ENCODE assay signal across 9 cellular contexts in the genomic region with DNA sequence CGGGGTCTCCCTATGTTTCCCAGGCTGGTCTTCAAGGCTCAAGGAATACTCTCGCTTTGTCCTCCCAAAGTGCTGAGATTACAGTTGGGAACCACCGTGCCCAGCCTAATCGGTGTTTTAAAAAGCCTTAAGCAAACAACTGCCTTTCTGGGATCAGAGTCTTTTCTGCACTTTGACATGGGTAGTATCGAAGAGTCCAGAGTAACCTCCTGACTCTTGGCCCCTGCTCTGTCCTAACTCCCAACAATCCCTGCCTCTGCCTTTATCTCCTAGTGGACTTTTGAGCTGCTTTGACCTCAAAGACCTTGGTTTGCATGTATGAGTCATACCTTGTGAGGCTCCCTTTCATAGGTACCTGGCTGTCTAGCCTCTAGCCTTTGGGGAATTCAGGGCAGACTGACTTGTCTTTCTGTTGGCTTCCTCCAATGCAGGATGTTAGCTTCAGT. TPM values are rescaled to one million over a fixed set of nuclear protein-coding genes. Genes with fewer than 3 reads are reported as not detected.
DNase-seq lines count a peak whose midpoint lies in the region; ATAC-seq and TF ChIP-seq lines count a peak whose summit lies in the region.
"Had no signal": no experiment of that assay in that cellular context is flagged by ENCODE, and none has a peak within 500 bp of the region (broad histone marks: within the 10 kb centered on the region; RNA-seq: fewer than 3 reads in every experiment).

No MANE protein-coding gene starts in this region.

- ATAC-seq in GM18499 (IDR thresholded peaks at IDR 0.05; ENCODE audit: insufficient read depth, unreplicated experiment), result peak; percentile 70
- ATAC-seq in HG02610 (IDR thresholded peaks at IDR 0.05; ENCODE audit: unreplicated experiment), result peak; percentile 86
- ATAC-seq in mucosa of descending colon, result peak; percentile 76
- ATAC-seq in HG02840 (IDR thresholded peaks at IDR 0.05; ENCODE audit: low FRiP score, unreplicated experiment), result no peak
- ATAC-seq in HG02970 (IDR thresholded peaks at IDR 0.05; ENCODE audit: low FRiP score, unreplicated experiment), result no peak

- intact Hi-C loops in mucosa of descending colon (cut with DNase I, micrococcal nuclease), result no loop called here

- no peaks in the 10 kb centered on the region for H3K4me1 ChIP-seq in mucosa of descending colon (ENCODE audit: low read depth)

- no peak overlapping the region for H3K4me3 ChIP-seq in mucosa of descending colon

- no peaks in the 10 kb centered on the region for H3K36me3 ChIP-seq in mucosa of descending colon (ENCODE audit: low read depth)

- CTCF ChIA-PET in RWPE1 (lab: Yijun Ruan, JAX), result interaction anchor here (0.5 to 1.1 kb wide), 2 partner anchors 20 to 46 kb away, joined by 3 read pairs; partner anchors contain the start of gene HACD2

- TF ChIP-seq CTCF in RWPE1 (conservative IDR thresholded peaks at IDR 0.05; ENCODE audit: low read depth) (no peak), mucosa of descending colon (IDR thresholded peaks at IDR 0.05) (no peak)

- DNase-seq in RWPE1 (ENCODE audit: low spot score), result peak; percentile 69
- no peak for DNase-seq in mucosa of descending colon
- no peak for DNase-seq in NCI-H2227 treated with DMSO at 0.1 percent for 48 hours (lab: John Stamatoyannopoulos, UW)
- DNase-seq in effector CD4-positive, alpha-beta T cell, result no peak
- DNase-seq: activated CD4-positive, alpha-beta T cell treated with anti-CD3 and anti-CD28 coated beads for 1 hour had no signal

- POLR2A ChIA-PET in RWPE1 (lab: Yijun Ruan, JAX; ENCODE audit: low non-redundant PET), result interaction anchor here (1.0 to 1.5 kb wide), 2 partner anchors 13 to 20 kb away, joined by 3 to 6 read pairs; no protein-coding TSS in a partner anchor

- H3K27ac ChIP-seq in RWPE1, result peak overlapping the region; percentile 94

- H3K9me3 ChIP-seq in mucosa of descending colon, result no peaks in the 10 kb centered on the region

RNA-seq across cellular contexts. Expression of gene HACD2, which starts 21.0 kb away (rescaled TPM):
- total RNA-seq in mucosa of descending colon, result 10 to 100 TPM; 40.9 to 65.0 (median 52.7) TPM

Comparison
In these comparisons a context has a peak if more than half of its experiments do, and no peak if none do; other contexts are left out.
1. ATAC-seq: peak in GM18499 (single experiment), HG02610 (single experiment) and mucosa of descending colon (single experiment); none in HG02840 (single experiment) and HG02970 (single experiment).